ENCODE assay signal across 12 cellular contexts in genomic region chr4:70948665-70949284, GRCh38. TPM values are rescaled to one million over a fixed set of nuclear protein-coding genes. Genes with fewer than 3 reads are reported as not detected.
A peak's percentile ranks its signal among the peaks of the same experiment; 100 is the strongest.
DNase-seq lines count a peak whose midpoint lies in the region; ATAC-seq and TF ChIP-seq lines count a peak whose summit lies in the region.
"Had no signal": no experiment of that assay in that cellular context is flagged by ENCODE, and none has a peak within 500 bp of the region (broad histone marks: within the 10 kb centered on the region; RNA-seq: fewer than 3 reads in every experiment).

No MANE protein-coding gene starts in this region.

- H3K4me2 ChIP-seq in Loucy (ENCODE audit: low read depth, low read length, poor library complexity, severe bottlenecking), result no peak overlapping the region

- H3K79me2 ChIP-seq in Loucy (ENCODE audit: insufficient read depth, low read length), result peaks cover 76% of the 10 kb centered on the region

- no peak overlapping the region for H3K9ac ChIP-seq in Loucy (ENCODE audit: low read depth, low read length, poor library complexity, severe bottlenecking)

- no peak overlapping the region for H2AFZ ChIP-seq in Loucy (ENCODE audit: low read length)

- H3K36me3 Mint-ChIP-seq in T-helper 17 cell (ENCODE audit: low read depth) (no peaks in the 10 kb centered on the region), immature natural killer cell (peaks cover 0 to 2% (median 0%) of the 10 kb centered on the region in 3 donors)
- H3K36me3 Mint-ChIP-seq: CD4-positive, alpha-beta memory T cell had no signal

- no peak overlapping the region for H3K4me3 ChIP-seq in GM06990 (replicated peaks; ENCODE audit: low read depth, low read length)
- no peak overlapping the region for H3K4me3 ChIP-seq in Loucy (ENCODE audit: low read length, poor library complexity, severe bottlenecking)
- H3K4me3 ChIP-seq in fibroblast of villous mesenchyme (ENCODE audit: low read depth, low read length), result no peak overlapping the region
- H3K4me3 ChIP-seq: skin epidermis had no signal

- peaks cover 3% of the 10 kb centered on the region for H3K4me1 ChIP-seq in Loucy (ENCODE audit: insufficient read depth, low read length, poor library complexity, severe bottlenecking)

- H3K9me3 Mint-ChIP-seq in immature natural killer cell, result no peaks in the 10 kb centered on the region
- H3K9me3 Mint-ChIP-seq: activated T-helper 17 cell treated with anti-CD3 and anti-CD28 coated beads, Interleukin-2, amount 50 U/mL, for 72 hours had no signal

- H3K27me3 Mint-ChIP-seq in T-helper 17 cell (no peaks in the 10 kb centered on the region), immature natural killer cell (ENCODE audit: low read depth in 3 of 3) (peaks cover 0 to 1% (median 0%) of the 10 kb centered on the region in 3 donors)
- H3K27me3 Mint-ChIP-seq: activated T-helper 17 cell treated with anti-CD3 and anti-CD28 coated beads, Interleukin-2, amount 50 U/mL, for 72 hours; CD4-positive, alpha-beta memory T cell had no signal

- no peaks in the 10 kb centered on the region for H3F3A ChIP-seq in Loucy (ENCODE audit: low read depth)

- no peaks in the 10 kb centered on the region for H3K9me2 ChIP-seq in Loucy (replicated peaks; ENCODE audit: low read depth, low read length)

- intact Hi-C loops in cardiac septum (cut with DNase I), result no loop called here

- no peak overlapping the region for H3K4me3 Mint-ChIP-seq in T-helper 17 cell
- H3K4me3 Mint-ChIP-seq in immature natural killer cell, result no peak overlapping the region
- H3K4me3 Mint-ChIP-seq: activated T-helper 17 cell treated with anti-CD3 and anti-CD28 coated beads, Interleukin-2, amount 50 U/mL, for 72 hours; CD4-positive, alpha-beta memory T cell had no signal

- H3K4me1 Mint-ChIP-seq in T-helper 17 cell (peaks cover 8% of the 10 kb centered on the region), immature natural killer cell (peaks cover 6 to 23% of the 10 kb centered on the region in 2 donors)
- H3K4me1 Mint-ChIP-seq: activated T-helper 17 cell treated with anti-CD3 and anti-CD28 coated beads, Interleukin-2, amount 50 U/mL, for 72 hours had no signal

- H3K9me3 ChIP-seq in Loucy (ENCODE audit: insufficient read depth, low read depth, low read length) (no peaks in the 10 kb centered on the region), T-helper 17 cell (ENCODE audit: control insufficient read depth, low read length, poor library complexity, severe bottlenecking) (no peaks in the 10 kb centered on the region)

- no peak for DNase-seq in GM06990 (ENCODE audit: extremely low read depth, insufficient read length)
- DNase-seq in fibroblast of villous mesenchyme (ENCODE audit: low read depth), result no peak
- no peak for DNase-seq in T-helper 17 cell
- no peak for DNase-seq in cardiac septum (ENCODE audit: low spot score)
- no peak for DNase-seq in immature natural killer cell
- DNase-seq: CD4-positive, alpha-beta memory T cell; KG1 had no signal

- H3K36me3 ChIP-seq in GM06990 (ENCODE audit: control insufficient read depth, insufficient read depth, low read length) (no peaks in the 10 kb centered on the region), Loucy (ENCODE audit: insufficient read depth, low read length) (peaks cover 6% of the 10 kb centered on the region; the same call in 1 of the 2 replicates)

- TF ChIP-seq CTCF in GM06990 (IDR thresholded peaks at IDR 0.05; ENCODE audit: insufficient read depth, low read length, poor library complexity, severe bottlenecking), result peak; percentile 35
- TF ChIP-seq CTCF in Loucy (conservative IDR thresholded peaks at IDR 0.05; ENCODE audit: low read length), result peak; percentile 40
- peak; percentile 19 for TF ChIP-seq CTCF in fibroblast of villous mesenchyme (IDR thresholded peaks at IDR 0.05; ENCODE audit: insufficient read depth, low read depth, low read length)

- ATAC-seq in GM18909 (IDR thresholded peaks at IDR 0.05; ENCODE audit: poor library complexity, unreplicated experiment) (peak; percentile 55), GM18861 (IDR thresholded peaks at IDR 0.05; ENCODE audit: unreplicated experiment) (no peak), T-helper 17 cell (no peak)
- ATAC-seq: activated T-helper 17 cell treated with anti-CD3 and anti-CD28 coated beads, Interleukin-2, amount 50 U/mL, for 72 hours had no signal

- peaks cover 3% of the 10 kb centered on the region for H4K20me1 ChIP-seq in Loucy (ENCODE audit: insufficient read depth, low read length, poor library complexity, severe bottlenecking)

- no peak overlapping the region for H3K27ac Mint-ChIP-seq in T-helper 17 cell
- H3K27ac Mint-ChIP-seq in immature natural killer cell, result no peak overlapping the region
- H3K27ac Mint-ChIP-seq: activated T-helper 17 cell treated with anti-CD3 and anti-CD28 coated beads, Interleukin-2, amount 50 U/mL, for 72 hours had no signal

- H3K27me3 ChIP-seq in GM06990 (replicated peaks; ENCODE audit: control insufficient read depth, insufficient read depth, low read length) (no peaks in the 10 kb centered on the region), Loucy (ENCODE audit: insufficient read depth, low read length, poor library complexity, severe bottlenecking) (no peaks in the 10 kb centered on the region)

RNA-seq across cellular contexts. Expression of gene DCK, which starts 44.7 kb away (rescaled TPM):
- total RNA-seq in fibroblast of villous mesenchyme (18.4 and 23.7 TPM in 2 replicates), T-helper 17 cell (10 to 100 TPM; 25.3 TPM), cardiac septum (7.1 TPM)
- 100 to 1,000 TPM in 1 of 3 donors, 10 to 100 TPM in 2; 78.7 to 117 (median 78.8) TPM for polyA plus RNA-seq in immature natural killer cell

RNA-seq across cellular contexts. Expression of gene MOB1B, which starts 46.6 kb away (rescaled TPM):
- 12.9 and 15.5 TPM in 2 replicates for total RNA-seq in fibroblast of villous mesenchyme
- 10 to 100 TPM in 1 of 2 donors, 1 to 10 TPM in 1; 9.5 to 31.4 TPM for total RNA-seq in T-helper 17 cell
- 23.0 TPM for total RNA-seq in cardiac septum
- 1 to 10 TPM in 2 of 3 donors, not detected in 1; 1.6 to 1.9 TPM for polyA plus RNA-seq in immature natural killer cell
